20 cellular contexts compared by ENCODE assay signal in the genomic region with DNA sequence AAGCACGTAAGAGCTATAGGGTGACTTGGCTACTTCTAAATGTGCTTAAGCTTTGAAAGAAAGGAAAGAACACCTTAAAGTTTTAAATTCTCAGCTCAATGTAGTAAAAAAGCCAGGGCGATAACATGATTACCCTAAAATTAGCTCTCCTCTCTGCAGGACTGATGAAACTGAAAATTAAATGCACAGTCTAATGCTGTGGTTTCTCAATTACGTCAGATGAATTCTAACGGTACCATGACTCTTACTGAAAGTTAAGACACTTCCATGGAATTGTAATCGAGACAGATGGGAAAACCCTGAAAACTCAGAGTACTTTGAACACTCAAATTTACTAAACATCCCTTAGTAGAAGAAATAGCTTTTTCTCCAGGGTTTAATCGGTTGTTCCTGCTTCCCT. TPM values are rescaled to one million over a fixed set of nuclear protein-coding genes. Genes with fewer than 3 reads are reported as not detected.
DNase-seq lines count a peak whose midpoint lies in the region; ATAC-seq, FAIRE-seq and TF ChIP-seq lines count a peak whose summit lies in the region.
"Had no signal": no experiment of that assay in that cellular context is flagged by ENCODE, and none has a peak within 500 bp of the region (broad histone marks: within the 10 kb centered on the region; RNA-seq: fewer than 3 reads in every experiment).

No MANE protein-coding gene starts in this region.

- no TSS peak for BruUV-seq in HepG2 (replicated peaks; lab: Mats Ljungman, UMichigan)

- no peaks in the 10 kb centered on the region for H3K27me3 ChIP-seq in HepG2 (ENCODE audit: control insufficient read depth in 1 of 2, insufficient read depth in 2 of 2, low read length in 2 of 2)
- no peaks in the 10 kb centered on the region for H3K27me3 ChIP-seq in right lobe of liver
- no peaks in the 10 kb centered on the region for H3K27me3 ChIP-seq in GM23248 (replicated peaks; ENCODE audit: insufficient read depth)
- H3K27me3 ChIP-seq: BLaER1 treated with 17β-estradiol and CSF1 and Interleukin-3, amounts not matched to agents 10 nM and 100 nM had no signal

- no peak overlapping the region for H3K27ac Mint-ChIP-seq in T-helper 17 cell
- H3K27ac Mint-ChIP-seq in natural killer cell: no peak overlapping the region
- H3K27ac Mint-ChIP-seq: CD8-positive, alpha-beta memory T cell had no signal

- H3K9me3 Mint-ChIP-seq in natural killer cell: peaks cover 13 to 20% of the 10 kb centered on the region in 2 donors

- no peak for FAIRE-seq in HepG2 (lab: Jason Lieb, UNC)
- FAIRE-seq: H54 had no signal

- no peak for TF ChIP-seq RAD21 in HepG2 (CRISPR knock-in tag; IDR thresholded peaks at IDR 0.05)

- H3K4me1 Mint-ChIP-seq in T-helper 17 cell: no peaks in the 10 kb centered on the region
- H3K4me1 Mint-ChIP-seq in natural killer cell: no peaks in the 10 kb centered on the region
- H3K4me1 Mint-ChIP-seq: CD8-positive, alpha-beta memory T cell had no signal

- no peak for TF ChIP-seq CTCF in HepG2 (CRISPR knock-in tag; IDR thresholded peaks at IDR 0.05)
- TF ChIP-seq CTCF in right lobe of liver (IDR thresholded peaks at IDR 0.05): no peak
- no peak for TF ChIP-seq CTCF in fibroblast of mammary gland (conservative IDR thresholded peaks at IDR 0.05; ENCODE audit: control insufficient read depth, insufficient read depth, low read depth, low read length)
- no peak for TF ChIP-seq CTCF in natural killer cell (IDR thresholded peaks at IDR 0.05)

- H3K4me3 ChIP-seq in HepG2 (replicated peaks in 1 of 3; ENCODE audit: insufficient read depth in 1 of 3, low read depth in 2 of 3, low read length in 3 of 3): no peak overlapping the region
- H3K4me3 ChIP-seq in right lobe of liver: no peak overlapping the region
- H3K4me3 ChIP-seq in fibroblast of mammary gland (ENCODE audit: control insufficient read depth, low read depth, low read length): no peak overlapping the region
- H3K4me3 ChIP-seq in GM23248: no peak overlapping the region
- H3K4me3 ChIP-seq: BLaER1 treated with 17β-estradiol and CSF1 and Interleukin-3, amounts not matched to agents 10 nM and 100 nM had no signal

- 1% methylated on average over 6 of the region's 6 CpGs for WGBS in HepG2 (ENCODE audit: low lambda C conversion rate)
- WGBS in right lobe of liver (ENCODE audit: insufficient coverage, low coverage, low lambda C conversion rate, missing lambda C conversion rate): 49% methylated on average over 6 of the region's 6 CpGs
- WGBS in GM23248 (ENCODE audit: low coverage in 1 of 2, low lambda C conversion rate in 2 of 2, missing lambda C conversion rate in 2 of 2), 2 experiments: 71 to 74% methylated on average over 6 of the region's 6 CpGs

- H3K9me3 ChIP-seq in HepG2 (ENCODE audit: low read length) (peaks cover 55% of the 10 kb centered on the region), right lobe of liver (no peaks in the 10 kb centered on the region), T-helper 17 cell (ENCODE audit: control insufficient read depth, low read length, poor library complexity, severe bottlenecking) (no peaks in the 10 kb centered on the region), GM23248 (ENCODE audit: low read depth) (no peaks in the 10 kb centered on the region)
- H3K9me3 ChIP-seq: BLaER1 treated with 17β-estradiol and CSF1 and Interleukin-3, amounts not matched to agents 10 nM and 100 nM; SK-N-SH had no signal

- H3K4me1 ChIP-seq in HepG2 (ENCODE audit: insufficient read depth, low read length) (no peaks in the 10 kb centered on the region), right lobe of liver (no peaks in the 10 kb centered on the region), GM23248 (ENCODE audit: insufficient read depth) (no peaks in the 10 kb centered on the region)
- H3K4me1 ChIP-seq: BLaER1 treated with 17β-estradiol and CSF1 and Interleukin-3, amounts not matched to agents 10 nM and 100 nM had no signal

- H3F3A ChIP-seq in GM23248 (ENCODE audit: insufficient read depth): no peaks in the 10 kb centered on the region

- no peaks in the 10 kb centered on the region for H3K36me3 Mint-ChIP-seq in T-helper 17 cell (ENCODE audit: low read depth)
- no peaks in the 10 kb centered on the region for H3K36me3 Mint-ChIP-seq in natural killer cell
- H3K36me3 Mint-ChIP-seq: CD8-positive, alpha-beta memory T cell had no signal

- H4K20me1 ChIP-seq in HepG2 (ENCODE audit: insufficient read depth, low read length) (no peaks in the 10 kb centered on the region), GM23248 (ENCODE audit: insufficient read depth) (no peaks in the 10 kb centered on the region)
- H4K20me1 ChIP-seq: BLaER1 treated with 17β-estradiol and CSF1 and Interleukin-3, amounts not matched to agents 10 nM and 100 nM had no signal

- no peak for ATAC-seq in HepG2
- no peak for ATAC-seq in right lobe of liver
- no peak for ATAC-seq in T-helper 17 cell
- ATAC-seq in natural killer cell: no peak
- no peak for ATAC-seq in HG03439 (IDR thresholded peaks at IDR 0.05; ENCODE audit: unreplicated experiment)

- H3K27ac ChIP-seq in HepG2 (ENCODE audit: extremely low read length, insufficient read depth, low read length) (no peak overlapping the region), right lobe of liver (no peak overlapping the region), GM23248 (no peak overlapping the region)
- H3K27ac ChIP-seq: 22Rv1; BLaER1 treated with 17β-estradiol and CSF1 and Interleukin-3, amounts not matched to agents 10 nM and 100 nM had no signal

- H3K9me2 ChIP-seq in GM23248 (ENCODE audit: insufficient read depth): no peaks in the 10 kb centered on the region
- H3K9me2 ChIP-seq: SK-N-SH had no signal

- TF ChIP-seq POLR2A in HepG2 (IDR thresholded peaks at IDR 0.05; ENCODE audit: insufficient read depth in 1 of 2, low read depth in 2 of 2, low read length in 2 of 2) (no peak), right lobe of liver (IDR thresholded peaks at IDR 0.05) (no peak)

- TF ChIP-seq EP300 in HepG2 (IDR thresholded peaks at IDR 0.05; ENCODE audit: low read depth in 2 of 2, low read length in 2 of 2) (no peak), HepG2 (CRISPR knock-in tag; IDR thresholded peaks at IDR 0.05; ENCODE audit: borderline replicate concordance) (no peak)

- POLR2A ChIA-PET in HepG2 (lab: Yijun Ruan, JAX): no interaction called here

- H3K36me3 ChIP-seq in HepG2 (replicated peaks in 1 of 2; ENCODE audit: control insufficient read depth in 1 of 2, insufficient read depth in 2 of 2, low read length in 2 of 2) (no peaks in the 10 kb centered on the region), right lobe of liver (no peaks in the 10 kb centered on the region), GM23248 (ENCODE audit: low read depth) (no peaks in the 10 kb centered on the region)
- H3K36me3 ChIP-seq: BLaER1 treated with 17β-estradiol and CSF1 and Interleukin-3, amounts not matched to agents 10 nM and 100 nM had no signal

- intact Hi-C loops in HepG2 (cut with micrococcal nuclease; ENCODE audit: unreplicated experiment) (no loop called here), right lobe of liver (cut with DNase I) (no loop called here), natural killer cell (cut with micrococcal nuclease) (no loop called here)

- H3K4me3 Mint-ChIP-seq in T-helper 17 cell: no peak overlapping the region
- H3K4me3 Mint-ChIP-seq in natural killer cell: no peak overlapping the region
- H3K4me3 Mint-ChIP-seq: CD8-positive, alpha-beta memory T cell had no signal

- H3K27me3 Mint-ChIP-seq in T-helper 17 cell: no peaks in the 10 kb centered on the region
- no peaks in the 10 kb centered on the region for H3K27me3 Mint-ChIP-seq in natural killer cell (ENCODE audit: low read depth in 2 of 2)

- H3K79me2 ChIP-seq in HepG2 (ENCODE audit: insufficient read depth, low read length) (no peaks in the 10 kb centered on the region), GM23248 (ENCODE audit: insufficient read depth) (no peaks in the 10 kb centered on the region)

- CTCF ChIA-PET in HepG2 (lab: Yijun Ruan, JAX; ENCODE audit: low intra/inter-chr PET ratio, low total read pairs): no interaction called here

- H3K4me2 ChIP-seq in HepG2 (ENCODE audit: low read depth, low read length): no peak overlapping the region
- H3K4me2 ChIP-seq in GM23248 (ENCODE audit: unreplicated experiment): no peak overlapping the region
- H3K4me2 ChIP-seq: BLaER1 treated with 17β-estradiol and CSF1 and Interleukin-3, amounts not matched to agents 10 nM and 100 nM; SK-N-SH had no signal

- H2AFZ ChIP-seq in HepG2 (ENCODE audit: low read length) (no peak overlapping the region), GM23248 (no peak overlapping the region)

- no peak for DNase-seq in HepG2 (ENCODE audit: low spot score)
- DNase-seq in right lobe of liver: no peak
- peak; percentile 5 for DNase-seq in OCI-M1 (lab: John Stamatoyannopoulos, UW)
- peak; percentile 47 for DNase-seq in fibroblast of mammary gland (ENCODE audit: low read depth)
- no peak for DNase-seq in T-helper 17 cell
- no peak for DNase-seq in natural killer cell
- DNase-seq in GM23248: no peak
- DNase-seq: CD8-positive, alpha-beta memory T cell; DMS79 treated with DMSO at 0.1 percent for 48 hours; IMR-90; NCI-H1417 treated with DMSO at 0.1 percent for 48 hours; NCI-H1930; NCI-H748 treated with DMSO at 0.1 percent for 48 hours; SK-N-SH had no signal

- H3K9ac ChIP-seq in HepG2 (ENCODE audit: insufficient read depth, low read depth, low read length): no peak overlapping the region
- H3K9ac ChIP-seq in GM23248: no peak overlapping the region
- H3K9ac ChIP-seq: BLaER1 treated with 17β-estradiol and CSF1 and Interleukin-3, amounts not matched to agents 10 nM and 100 nM; SK-N-SH had no signal

- in situ Hi-C loops in HepG2 (cut with HindIII; ENCODE audit: extremely low pct_ligation_motif_present, low pct_unique_long_range_greater_than_20kb) (no loop called here), GM23248 (cut with MboI) (no loop called here)

RNA-seq across cellular contexts. Expression of a gene that starts 25.9 kb away (rescaled TPM):
- total RNA-seq in HepG2 (2016; rRNA removed; fragmentation: Illumina TruSeq; extraction: Trizol) (0.22 and 0.41 TPM in 2 replicates), right lobe of liver (1 to 10 TPM in 5 of 6 experiments, under 1 TPM in 1; 0.74 to 6.2 (median 2.2) TPM), T-helper 17 cell (not detected), natural killer cell (not detected)
- total RNA-seq in HepG2 (2016; cell fraction: cytosol; rRNA removed; fragmentation: Illumina TruSeq; extraction: Trizol; ENCODE audit: low read depth): 0.18 and 0.61 TPM in 2 replicates
- total RNA-seq in HepG2 (2016; cell fraction: insoluble cytoplasmic fraction; rRNA removed; fragmentation: Illumina TruSeq; extraction: Trizol): 0.22 and 0.34 TPM in 2 replicates
- total RNA-seq in HepG2 (2016; cell fraction: membrane; rRNA removed; fragmentation: Illumina TruSeq; extraction: Trizol): 0.10 and 0.25 TPM in 2 replicates
- 0.50 and 0.65 TPM in 2 replicates for total RNA-seq in HepG2 (2016; cell fraction: nucleus; rRNA removed; fragmentation: Illumina TruSeq; extraction: Trizol)
- polyA plus RNA-seq in HepG2 (2011; rRNA removed) (1.3 TPM in 2 replicates), GM23248 (2016; fragmentation: Nextera tagmentation; extraction: Ambion mirVana) (28.1 and 30.7 TPM in 2 replicates)
- 0.66 and 0.73 TPM in 2 replicates for polyA plus RNA-seq in HepG2 (2011; cell fraction: cytosol; rRNA removed)
- 1.9 and 2.5 TPM in 2 replicates for polyA plus RNA-seq in HepG2 (2011; cell fraction: nucleus; rRNA removed)
- polyA plus RNA-seq in HepG2 (2012): 0.72 and 0.75 TPM in 2 replicates
- 0.09 and 0.10 TPM in 2 replicates for polyA plus RNA-seq in HepG2 (2016; cell fraction: cytosol; fragmentation: Illumina TruSeq; extraction: Trizol; ENCODE audit: low read depth)
- polyA plus RNA-seq in HepG2 (2016; cell fraction: insoluble cytoplasmic fraction; fragmentation: Illumina TruSeq; extraction: Trizol; ENCODE audit: low read depth): 0.32 and 0.38 TPM in 2 replicates
- 0.10 TPM in 1 of 2 replicates, not detected in the other for polyA plus RNA-seq in HepG2 (2016; cell fraction: membrane; fragmentation: Illumina TruSeq; extraction: Trizol; ENCODE audit: low read depth)
- 0.43 and 1.0 TPM in 2 replicates for polyA plus RNA-seq in HepG2 (2016; cell fraction: nucleus; fragmentation: Illumina TruSeq; extraction: Trizol; ENCODE audit: insufficient read depth, low read depth)
- polyA minus RNA-seq in HepG2 (2011; rRNA and poly(A)+ RNA removed; ENCODE audit: low replicate concordance): 4.2 TPM in 1 of 2 replicates, not detected in the other
- polyA minus RNA-seq in HepG2 (2011; cell fraction: cytosol; rRNA and poly(A)+ RNA removed): 1.7 and 2.5 TPM in 2 replicates
- 7.3 and 8.1 TPM in 2 replicates for polyA minus RNA-seq in HepG2 (2011; cell fraction: nucleus; rRNA and poly(A)+ RNA removed)
- 21.0 and 24.2 TPM in 2 replicates for total RNA-seq in GM23248 (2014; rRNA removed; shearing (Covaris generic))
- total RNA-seq: CD8-positive, alpha-beta memory T cell; G401; HT-29 had no signal
- polyA plus RNA-seq: CD8-positive, alpha-beta memory T cell had no signal

Comparison
In these comparisons a context has a peak if more than half of its experiments do, and no peak if none do; other contexts are left out.
1. DNase-seq: peak in OCI-M1 (single experiment) and fibroblast of mammary gland (single experiment); none in HepG2 (single experiment), right lobe of liver (0 of 3), T-helper 17 cell (0 of 3), natural killer cell (single experiment) and GM23248 (single experiment).